In genomic region chr5:140725799-140726471, GRCh38 we compare ENCODE assay signal across 8 cellular contexts. TPM values are rescaled to one million over a fixed set of nuclear protein-coding genes. Genes with fewer than 3 reads are reported as not detected.
DNase-seq lines count a peak whose midpoint lies in the region; ATAC-seq and TF ChIP-seq lines count a peak whose summit lies in the region.

No MANE protein-coding gene starts in this region.

- TF ChIP-seq POLR2A in uterus (IDR thresholded peaks at IDR 0.05) = no peak

- H3K4me3 ChIP-seq in fibroblast of villous mesenchyme (ENCODE audit: low read depth, low read length) = peak overlapping the region; percentile 61
- no peak overlapping the region for H3K4me3 ChIP-seq in parathyroid adenoma (ENCODE audit: low read depth, low read length)
- H3K4me3 ChIP-seq in uterus = no peak overlapping the region

- intact Hi-C loops in uterus (cut with DNase I; ENCODE audit: low total_unique reads) = no loop called here

- no peaks in the 10 kb centered on the region for H3K4me1 ChIP-seq in parathyroid adenoma
- no peaks in the 10 kb centered on the region for H3K4me1 ChIP-seq in uterus

- H3K9me3 ChIP-seq in parathyroid adenoma (ENCODE audit: control insufficient read depth, low read length) (no peaks in the 10 kb centered on the region), uterus (no peaks in the 10 kb centered on the region)

- H3K27me3 ChIP-seq in parathyroid adenoma (ENCODE audit: control insufficient read depth, insufficient read depth, low read length) (no peaks in the 10 kb centered on the region), uterus (no peaks in the 10 kb centered on the region)

- TF ChIP-seq CTCF in fibroblast of villous mesenchyme (IDR thresholded peaks at IDR 0.05; ENCODE audit: insufficient read depth, low read depth, low read length) (no peak), parathyroid adenoma (IDR thresholded peaks at IDR 0.05) (no peak), uterus (IDR thresholded peaks at IDR 0.05) (no peak)

- ATAC-seq in GM18867 (IDR thresholded peaks at IDR 0.05; ENCODE audit: unreplicated experiment) (peak; percentile 86), HG03097 (IDR thresholded peaks at IDR 0.05; ENCODE audit: low FRiP score, unreplicated experiment) (peak; percentile 87)

- H2AFZ ChIP-seq in parathyroid adenoma = peak overlapping the region; percentile 86

- H3K9ac ChIP-seq in parathyroid adenoma = no peak overlapping the region

- H3K36me3 ChIP-seq in parathyroid adenoma (ENCODE audit: control insufficient read depth, insufficient read depth, low read length) (no peaks in the 10 kb centered on the region), uterus (no peaks in the 10 kb centered on the region)

- DNase-seq in A172 (ENCODE audit: low spot score) (peak; percentile 99), OCI-M2 (lab: John Stamatoyannopoulos, UW; ENCODE audit: unreplicated experiment) (peak; percentile 92), fibroblast of villous mesenchyme (ENCODE audit: low read depth) (peak; percentile 88), uterus (peak; percentile 35 to 45)
- DNase-seq in activated T-helper 1 cell treated with anti-CD3 and anti-CD28 coated beads, Interleukin-2, amount 50 U/mL, for 16 hours (ENCODE audit: low read depth in 1 of 2, low spot score in 1 of 2) = peak; percentile 14 to 56

- no peaks in the 10 kb centered on the region for H3K79me2 ChIP-seq in parathyroid adenoma

- H3K4me2 ChIP-seq in parathyroid adenoma (ENCODE audit: low read length) = peak overlapping the region; percentile 37

- H3K27ac ChIP-seq in parathyroid adenoma = peak overlapping the region; percentile 42
- H3K27ac ChIP-seq in uterus = no peak overlapping the region

RNA-seq across cellular contexts. Expression of gene ZMAT2, which starts 25.7 kb away (rescaled TPM):
- 91.8 and 100 TPM in 2 replicates for total RNA-seq in A172 (2014; rRNA removed; shearing (Covaris generic))
- 35.1 and 47.1 TPM in 2 replicates for total RNA-seq in fibroblast of villous mesenchyme
- 10 to 100 TPM; 18.2 to 41.9 (median 30.4) TPM for total RNA-seq in uterus

RNA-seq across cellular contexts. Expression of gene HARS2, which starts 34.7 kb away (rescaled TPM):
- 46.1 and 50.5 TPM in 2 replicates for total RNA-seq in A172 (2014; rRNA removed; shearing (Covaris generic))
- 29.6 and 32.0 TPM in 2 replicates for total RNA-seq in fibroblast of villous mesenchyme
- 10 to 100 TPM in 2 of 4 donors, 1 to 10 TPM in 2; 2.6 to 38.0 (median 15.7) TPM for total RNA-seq in uterus

RNA-seq across cellular contexts. Expression of gene HARS1, which starts 34.8 kb away (rescaled TPM):
- total RNA-seq in A172 (2014; rRNA removed; shearing (Covaris generic)) = 143 and 148 TPM in 2 replicates
- total RNA-seq in fibroblast of villous mesenchyme = 52.2 and 56.4 TPM in 2 replicates
- 10 to 100 TPM; 20.3 to 50.5 (median 40.4) TPM for total RNA-seq in uterus

RNA-seq across cellular contexts. Expression of gene DND1, which starts 52.6 kb away (rescaled TPM):
- total RNA-seq in A172 (2014; rRNA removed; shearing (Covaris generic)) = 1.5 TPM in 1 of 2 replicates, not detected in the other
- total RNA-seq in fibroblast of villous mesenchyme (0.32 TPM in 1 of 2 replicates, not detected in the other), uterus (1 to 10 TPM in 2 of 4 donors, under 1 TPM in 2; 0.28 to 2.6 (median 0.92) TPM)

Comparison
In these comparisons a context has a peak if more than half of its experiments do, and no peak if none do; other contexts are left out.
1. DNase-seq: peak in every context shown above with its lines; median percentile 99 in A172; 92 in OCI-M2; 88 in fibroblast of villous mesenchyme; 40 in uterus; 35 in activated T-helper 1 cell treated with anti-CD3 and anti-CD28 coated beads, Interleukin-2, amount 50 U/mL, for 16 hours.